18 cellular contexts compared by ENCODE assay signal in the genomic region with DNA sequence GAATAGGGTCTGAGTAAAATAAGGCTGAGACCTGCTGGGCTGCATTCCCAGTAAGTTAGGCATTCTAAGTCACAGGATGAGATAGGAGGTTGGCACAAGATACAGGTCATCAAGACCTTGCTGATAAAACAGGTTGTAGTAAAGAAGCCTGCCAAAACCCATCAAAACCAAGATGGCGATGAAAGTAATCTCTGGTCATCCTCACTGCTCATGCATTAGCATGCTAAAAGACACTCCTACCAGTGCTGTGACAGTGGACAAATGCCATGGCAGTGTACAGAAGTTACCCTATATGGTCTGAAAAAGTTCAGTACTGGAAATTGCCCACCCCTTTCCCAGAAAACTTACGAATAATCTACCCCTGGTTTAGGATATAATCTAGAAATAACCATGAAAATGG.
DNase-seq lines count a peak whose midpoint lies in the region; ATAC-seq and TF ChIP-seq lines count a peak whose summit lies in the region.
"Had no signal": no experiment of that assay in that cellular context is flagged by ENCODE, and none has a peak within 500 bp of the region (broad histone marks: within the 10 kb centered on the region; RNA-seq: fewer than 3 reads in every experiment).

No MANE protein-coding gene starts in this region.

- H3K36me3 ChIP-seq in GM23338 (ENCODE audit: insufficient read depth) = no peaks in the 10 kb centered on the region
- H3K36me3 ChIP-seq in HUES6 (ENCODE audit: control insufficient read depth, insufficient read depth, low read length) = peaks cover 33% of the 10 kb centered on the region
- H3K36me3 ChIP-seq in heart right ventricle = no peaks in the 10 kb centered on the region
- no peaks in the 10 kb centered on the region for H3K36me3 ChIP-seq in iPS-15b (ENCODE audit: control insufficient read depth, insufficient read depth, low read length)

- TF ChIP-seq CTCF in GM23338 (conservative IDR thresholded peaks at IDR 0.05; ENCODE audit: low read depth in 2 of 2) (no peak), heart right ventricle (IDR thresholded peaks at IDR 0.05) (no peak)

- intact Hi-C loops in heart right ventricle (cut with DNase I) = no loop called here

- peaks cover 52% of the 10 kb centered on the region for H3K79me2 ChIP-seq in GM23338 (replicated peaks; ENCODE audit: insufficient read depth)

- peak overlapping the region; percentile 88 for H3K27ac Mint-ChIP-seq in GM23338
- H3K27ac Mint-ChIP-seq in stimulated activated naive CD8-positive, alpha-beta T cell treated with anti-CD3 and anti-CD28 coated beads, Interleukin-15, amount 100 ng/mL, for 72 hours = no peak overlapping the region
- H3K27ac Mint-ChIP-seq: B cell, CD14-positive monocyte had no signal

- no peaks in the 10 kb centered on the region for H3K9me2 ChIP-seq in GM23338 (ENCODE audit: insufficient read depth)

- H4K20me1 ChIP-seq in GM23338 (replicated peaks; ENCODE audit: insufficient read depth) = no peaks in the 10 kb centered on the region

- no peaks in the 10 kb centered on the region for H3F3A ChIP-seq in GM23338 (replicated peaks; ENCODE audit: low read depth)

- H3K27ac ChIP-seq in GM23338 (ENCODE audit: low read depth) (peak overlapping the region; percentile 87), HUES6 (ENCODE audit: low read depth, low read length) (peak overlapping the region; percentile 95), heart right ventricle (peak overlapping the region in 5 of 10 donors; percentile 8 to 24 (median 12))
- H3K27ac ChIP-seq: A549 had no signal

- H3K4me3 Mint-ChIP-seq in GM23338 = peak overlapping the region; percentile 92
- H3K4me3 Mint-ChIP-seq in stimulated activated naive CD8-positive, alpha-beta T cell treated with anti-CD3 and anti-CD28 coated beads, Interleukin-15, amount 100 ng/mL, for 72 hours = no peak overlapping the region
- H3K4me3 Mint-ChIP-seq: B cell, CD14-positive monocyte had no signal

- H3K36me3 Mint-ChIP-seq in GM23338 (ENCODE audit: low read depth) = peaks cover 56% of the 10 kb centered on the region
- H3K36me3 Mint-ChIP-seq: CD14-positive monocyte had no signal

- no peak overlapping the region for H2AFZ ChIP-seq in GM23338

- DNase-seq in GM23338 (ENCODE audit: low spot score) (no peak), heart right ventricle (peak in 1 of 2 donors; percentile 27)
- DNase-seq in stimulated activated naive CD4-positive, alpha-beta T cell treated with Interleukin-2 at 50 U/mL for 16 hours (lab: John Stamatoyannopoulos, UW) = no peak
- DNase-seq in activated naive CD4-positive, alpha-beta T cell treated with anti-CD3 and anti-CD28 coated beads, Interleukin-2, amount 50 U/mL, for 16 hours = no peak
- DNase-seq in stimulated activated naive CD8-positive, alpha-beta T cell treated with anti-CD3 and anti-CD28 coated beads, Interleukin-15, amount 100 ng/mL, for 72 hours = no peak
- DNase-seq: GF-D8, Kasumi-1, NCI-H1694, NCI-H2081, NCI-H2171, NCI-H524 treated with DMSO at 0.1 percent for 48 hours, NCI-H82 had no signal

- ATAC-seq in GM23338 (no peak), heart right ventricle (peak; percentile 20 to 86 (median 74)), GM19397 (IDR thresholded peaks at IDR 0.05; ENCODE audit: unreplicated experiment) (no peak)
- ATAC-seq in stimulated activated naive CD8-positive, alpha-beta T cell treated with anti-CD3 and anti-CD28 coated beads, Interleukin-15, amount 100 ng/mL, for 72 hours = no peak
- ATAC-seq: A549 had no signal

- H3K4me3 ChIP-seq in GM23338 = peak overlapping the region; percentile 53
- H3K4me3 ChIP-seq in HUES6 (ENCODE audit: low read depth, low read length) = peak overlapping the region; percentile 88
- H3K4me3 ChIP-seq in heart right ventricle = no peak overlapping the region
- H3K4me3 ChIP-seq in iPS-15b (ENCODE audit: low read depth, low read length) = peak overlapping the region; percentile 81
- H3K4me3 ChIP-seq: A549 had no signal

- peaks cover 7% of the 10 kb centered on the region; the same call in 2 of the 3 replicates for H3K9me3 Mint-ChIP-seq in GM23338
- H3K9me3 Mint-ChIP-seq in stimulated activated naive CD8-positive, alpha-beta T cell treated with anti-CD3 and anti-CD28 coated beads, Interleukin-15, amount 100 ng/mL, for 72 hours = no peaks in the 10 kb centered on the region

- WGBS in heart right ventricle, 2 donors = 55 to 68% methylated on average over 2 of the region's 2 CpGs

- H3K9ac ChIP-seq in HUES6 (ENCODE audit: low read length) (peak overlapping the region; percentile 98), iPS-15b (ENCODE audit: low read depth, low read length) (peak overlapping the region; percentile 83)

- peaks cover 58% of the 10 kb centered on the region for H3K4me1 Mint-ChIP-seq in GM23338
- no peaks in the 10 kb centered on the region for H3K4me1 Mint-ChIP-seq in stimulated activated naive CD8-positive, alpha-beta T cell treated with anti-CD3 and anti-CD28 coated beads, Interleukin-15, amount 100 ng/mL, for 72 hours
- H3K4me1 Mint-ChIP-seq: B cell had no signal

- peaks cover 14% of the 10 kb centered on the region for H3K27me3 Mint-ChIP-seq in GM23338 (ENCODE audit: insufficient read depth, low read depth, poor library complexity)
- no peaks in the 10 kb centered on the region for H3K27me3 Mint-ChIP-seq in stimulated activated naive CD8-positive, alpha-beta T cell treated with anti-CD3 and anti-CD28 coated beads, Interleukin-15, amount 100 ng/mL, for 72 hours
- H3K27me3 Mint-ChIP-seq: B cell had no signal

- peaks cover 31% of the 10 kb centered on the region for H3K4me1 ChIP-seq in GM23338 (ENCODE audit: insufficient read depth)
- H3K4me1 ChIP-seq in HUES6 (ENCODE audit: control insufficient read depth, insufficient read depth, low read length) = peaks cover 19% of the 10 kb centered on the region
- H3K4me1 ChIP-seq in heart right ventricle = peaks cover 0 to 11% (median 0%) of the 10 kb centered on the region in 9 donors
- H3K4me1 ChIP-seq in iPS-15b (ENCODE audit: control insufficient read depth, insufficient read depth, low read length) = peaks cover 5% of the 10 kb centered on the region
- H3K4me1 ChIP-seq: A549 had no signal

- H3K9me3 ChIP-seq in HUES6 (ENCODE audit: control insufficient read depth, insufficient read depth, low read depth, low read length) (no peaks in the 10 kb centered on the region), heart right ventricle (no peaks in the 10 kb centered on the region), iPS-15b (ENCODE audit: control insufficient read depth, insufficient read depth, low read length) (no peaks in the 10 kb centered on the region)
- H3K9me3 ChIP-seq: A549 had no signal

- H3K27me3 ChIP-seq in GM23338 (ENCODE audit: insufficient read depth) (no peaks in the 10 kb centered on the region), HUES6 (ENCODE audit: control insufficient read depth, insufficient read depth, low read length) (no peaks in the 10 kb centered on the region), heart right ventricle (no peaks in the 10 kb centered on the region), iPS-15b (ENCODE audit: control insufficient read depth, insufficient read depth, low read length) (no peaks in the 10 kb centered on the region)

- H3K4me2 ChIP-seq in GM23338 = peak overlapping the region; percentile 81
- H3K4me2 ChIP-seq: A549 had no signal

TF ChIP-seq in GM23338, 12 proteins besides CTCF, POLR2A, EP300 and RAD21 (continues in another document):
- TF ChIP-seq CREB1 (CRISPR knock-in tag; IDR thresholded peaks at IDR 0.05; ENCODE audit: low read depth) (no peak), STAT1 (IDR thresholded peaks at IDR 0.05; ENCODE audit: unreplicated experiment) (no peak), ZNF331 (CRISPR knock-in tag; IDR thresholded peaks at IDR 0.05; ENCODE audit: low read depth) (no peak), EZH2phosphoT487 (IDR thresholded peaks at IDR 0.05; ENCODE audit: unreplicated experiment) (no peak)
- TF ChIP-seq, protein P1, sequence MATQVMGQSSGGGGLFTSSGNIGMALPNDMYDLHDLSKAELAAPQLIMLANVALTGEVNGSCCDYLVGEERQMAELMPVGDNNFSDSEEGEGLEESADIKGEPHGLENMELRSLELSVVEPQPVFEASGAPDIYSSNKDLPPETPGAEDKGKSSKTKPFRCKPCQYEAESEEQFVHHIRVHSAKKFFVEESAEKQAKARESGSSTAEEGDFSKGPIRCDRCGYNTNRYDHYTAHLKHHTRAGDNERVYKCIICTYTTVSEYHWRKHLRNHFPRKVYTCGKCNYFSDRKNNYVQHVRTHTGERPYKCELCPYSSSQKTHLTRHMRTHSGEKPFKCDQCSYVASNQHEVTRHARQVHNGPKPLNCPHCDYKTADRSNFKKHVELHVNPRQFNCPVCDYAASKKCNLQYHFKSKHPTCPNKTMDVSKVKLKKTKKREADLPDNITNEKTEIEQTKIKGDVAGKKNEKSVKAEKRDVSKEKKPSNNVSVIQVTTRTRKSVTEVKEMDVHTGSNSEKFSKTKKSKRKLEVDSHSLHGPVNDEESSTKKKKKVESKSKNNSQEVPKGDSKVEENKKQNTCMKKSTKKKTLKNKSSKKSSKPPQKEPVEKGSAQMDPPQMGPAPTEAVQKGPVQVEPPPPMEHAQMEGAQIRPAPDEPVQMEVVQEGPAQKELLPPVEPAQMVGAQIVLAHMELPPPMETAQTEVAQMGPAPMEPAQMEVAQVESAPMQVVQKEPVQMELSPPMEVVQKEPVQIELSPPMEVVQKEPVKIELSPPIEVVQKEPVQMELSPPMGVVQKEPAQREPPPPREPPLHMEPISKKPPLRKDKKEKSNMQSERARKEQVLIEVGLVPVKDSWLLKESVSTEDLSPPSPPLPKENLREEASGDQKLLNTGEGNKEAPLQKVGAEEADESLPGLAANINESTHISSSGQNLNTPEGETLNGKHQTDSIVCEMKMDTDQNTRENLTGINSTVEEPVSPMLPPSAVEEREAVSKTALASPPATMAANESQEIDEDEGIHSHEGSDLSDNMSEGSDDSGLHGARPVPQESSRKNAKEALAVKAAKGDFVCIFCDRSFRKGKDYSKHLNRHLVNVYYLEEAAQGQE (IDR thresholded peaks at IDR 0.05; ENCODE audit: unreplicated experiment) = no peak

Comparison
In these comparisons a context has a peak if more than half of its experiments do, and no peak if none do; other contexts are left out.
1. ATAC-seq: peak in heart right ventricle (8 of 8); none in GM23338 (single experiment), GM19397 (single experiment) and stimulated activated naive CD8-positive, alpha-beta T cell treated with anti-CD3 and anti-CD28 coated beads, Interleukin-15, amount 100 ng/mL, for 72 hours (single experiment).
2. H3K4me3 ChIP-seq: peak in GM23338 (single experiment), HUES6 (single experiment) and iPS-15b (single experiment); none in heart right ventricle (0 of 10).